Comparison of ENCODE assay signal across 13 cellular contexts in the genomic region with DNA sequence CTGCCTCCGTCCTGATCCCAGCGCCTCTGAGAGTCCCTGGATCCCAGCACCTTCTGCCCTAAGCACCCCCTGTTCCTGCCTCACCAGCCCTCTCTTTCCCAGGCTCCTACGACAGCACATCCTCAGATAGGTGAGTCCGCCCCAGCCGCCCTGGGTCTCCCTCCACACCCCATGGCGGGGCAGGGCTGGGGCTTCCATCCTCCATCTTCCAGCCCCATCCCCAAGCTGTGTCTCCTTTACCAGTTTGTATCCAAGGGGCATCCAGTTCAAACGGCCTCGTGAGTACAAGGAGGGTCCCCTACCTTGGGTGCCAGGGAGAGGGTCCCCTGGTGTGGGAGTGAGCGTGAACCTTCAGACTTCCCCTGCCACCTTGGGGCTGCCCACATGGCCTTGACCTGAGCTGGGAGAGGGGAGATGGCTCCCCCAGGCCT. TPM values are rescaled to one million over a fixed set of nuclear protein-coding genes. Genes with fewer than 3 reads are reported as not detected.
A peak's percentile ranks its signal among the peaks of the same experiment; 100 is the strongest.
DNase-seq lines count a peak whose midpoint lies in the region; ATAC-seq, FAIRE-seq and TF ChIP-seq lines count a peak whose summit lies in the region.
"Had no signal": no experiment of that assay in that cellular context is flagged by ENCODE, and none has a peak within 500 bp of the region (broad histone marks: within the 10 kb centered on the region; RNA-seq: fewer than 3 reads in every experiment).

No MANE protein-coding gene starts in this region.

- H3K4me2 ChIP-seq in HepG2 (ENCODE audit: low read depth, low read length): no peak overlapping the region

- no peaks in the 10 kb centered on the region for H3K27me3 Mint-ChIP-seq in activated T-helper 1 cell treated with anti-CD3 and anti-CD28 coated beads, Interleukin-12 subunit alpha, Interleukin-12 subunit beta, Interleukin-2, Interleukin-4 antibody, amounts not matched to agents 30 ng/mL and 10 ng/mL and 1 ng/mL, durations not matched to agents 14 hours and 24 hours and 36 hours (ENCODE audit: insufficient read depth)

- no peaks in the 10 kb centered on the region for H3K79me2 ChIP-seq in HepG2 (ENCODE audit: insufficient read depth, low read length)

- WGBS in HepG2 (ENCODE audit: low lambda C conversion rate): 98% methylated on average over 9 of the region's 9 CpGs
- WGBS in right lobe of liver (ENCODE audit: insufficient coverage, low coverage, low lambda C conversion rate, missing lambda C conversion rate): 95% methylated on average over 4 of the region's 9 CpGs

- FAIRE-seq in HepG2 (lab: Jason Lieb, UNC): no peak
- FAIRE-seq: islet of Langerhans had no signal

- no TSS peak for BruUV-seq in HepG2 (replicated peaks; lab: Mats Ljungman, UMichigan)

- POLR2A ChIA-PET in HepG2 (lab: Yijun Ruan, JAX): no interaction called here

- CTCF ChIA-PET in HepG2 (lab: Yijun Ruan, JAX; ENCODE audit: low intra/inter-chr PET ratio, low total read pairs): no interaction called here

- H3K27me3 ChIP-seq in HepG2 (ENCODE audit: control insufficient read depth in 1 of 2, insufficient read depth in 2 of 2, low read length in 2 of 2): no peaks in the 10 kb centered on the region
- no peaks in the 10 kb centered on the region for H3K27me3 ChIP-seq in right lobe of liver
- no peaks in the 10 kb centered on the region for H3K27me3 ChIP-seq in mucosa of rectum (ENCODE audit: control insufficient read depth in 2 of 2, insufficient read depth in 2 of 2, low read length in 2 of 2)
- H3K27me3 ChIP-seq: dorsolateral prefrontal cortex, sigmoid colon had no signal

- intact Hi-C loops in HepG2 (cut with micrococcal nuclease; ENCODE audit: unreplicated experiment): no loop called here
- intact Hi-C loops in right lobe of liver (cut with DNase I): no loop called here
- intact Hi-C loops in activated T-helper 1 cell treated with anti-CD3 and anti-CD28 coated beads, Interleukin-12 subunit alpha, Interleukin-12 subunit beta, Interleukin-2, Interleukin-4 antibody, amounts not matched to agents 30 ng/mL and 10 ng/mL and 1 ng/mL, durations not matched to agents 14 hours and 24 hours and 36 hours (cut with micrococcal nuclease): loop anchor here (1.0 to 2.0 kb wide), 3 partner anchors 11 to 61 kb away; partner anchors contain the start of genes RABEP2 and SPNS1

- H3K9me3 ChIP-seq in HepG2 (ENCODE audit: low read length) (no peaks in the 10 kb centered on the region), right lobe of liver (no peaks in the 10 kb centered on the region), mucosa of rectum (ENCODE audit: control insufficient read depth in 2 of 2, low read length in 2 of 2) (no peaks in the 10 kb centered on the region)

- peaks cover 52% of the 10 kb centered on the region for H3K4me1 Mint-ChIP-seq in activated T-helper 1 cell treated with anti-CD3 and anti-CD28 coated beads, Interleukin-12 subunit alpha, Interleukin-12 subunit beta, Interleukin-2, Interleukin-4 antibody, amounts not matched to agents 30 ng/mL and 10 ng/mL and 1 ng/mL, durations not matched to agents 14 hours and 24 hours and 36 hours (ENCODE audit: low read depth)

- no peaks in the 10 kb centered on the region; the same call in 1 of the 2 replicates for H4K20me1 ChIP-seq in HepG2 (ENCODE audit: insufficient read depth, low read length)

- H3K36me3 Mint-ChIP-seq in activated T-helper 1 cell treated with anti-CD3 and anti-CD28 coated beads, Interleukin-12 subunit alpha, Interleukin-12 subunit beta, Interleukin-2, Interleukin-4 antibody, amounts not matched to agents 30 ng/mL and 10 ng/mL and 1 ng/mL, durations not matched to agents 14 hours and 24 hours and 36 hours (ENCODE audit: low read depth): peaks cover 68% of the 10 kb centered on the region

- in situ Hi-C loops in HepG2 (cut with HindIII; ENCODE audit: extremely low pct_ligation_motif_present, low pct_unique_long_range_greater_than_20kb): no loop called here

- peaks cover 15 to 45% of the 10 kb centered on the region in 2 experiments for H3K36me3 ChIP-seq in HepG2 (replicated peaks in 1 of 2; ENCODE audit: control insufficient read depth in 1 of 2, insufficient read depth in 2 of 2, low read length in 2 of 2)
- peaks cover 0 to 28% (median 5%) of the 10 kb centered on the region in 4 donors for H3K36me3 ChIP-seq in right lobe of liver
- H3K36me3 ChIP-seq in mucosa of rectum (ENCODE audit: control insufficient read depth in 2 of 2, insufficient read depth in 2 of 2, low read length in 2 of 2): peaks cover 15 to 47% of the 10 kb centered on the region in 2 donors

- TF ChIP-seq CTCF in HepG2 (CRISPR knock-in tag; IDR thresholded peaks at IDR 0.05) (no peak), right lobe of liver (IDR thresholded peaks at IDR 0.05) (no peak)

- no peaks in the 10 kb centered on the region for H3K4me1 ChIP-seq in HepG2 (ENCODE audit: insufficient read depth, low read length)
- H3K4me1 ChIP-seq in right lobe of liver: no peaks in the 10 kb centered on the region
- H3K4me1 ChIP-seq in mucosa of rectum (ENCODE audit: control insufficient read depth in 2 of 2, insufficient read depth in 2 of 2, low read length in 2 of 2): no peaks in the 10 kb centered on the region
- H3K4me1 ChIP-seq: sigmoid colon had no signal

- H3K4me3 Mint-ChIP-seq in activated T-helper 1 cell treated with anti-CD3 and anti-CD28 coated beads, Interleukin-12 subunit alpha, Interleukin-12 subunit beta, Interleukin-2, Interleukin-4 antibody, amounts not matched to agents 30 ng/mL and 10 ng/mL and 1 ng/mL, durations not matched to agents 14 hours and 24 hours and 36 hours: peak overlapping the region; percentile 90

- H2AFZ ChIP-seq in HepG2 (ENCODE audit: low read length): no peak overlapping the region

- peaks cover 3% of the 10 kb centered on the region for H3K9me3 Mint-ChIP-seq in activated T-helper 1 cell treated with anti-CD3 and anti-CD28 coated beads, Interleukin-12 subunit alpha, Interleukin-12 subunit beta, Interleukin-2, Interleukin-4 antibody, amounts not matched to agents 30 ng/mL and 10 ng/mL and 1 ng/mL, durations not matched to agents 14 hours and 24 hours and 36 hours

- TF ChIP-seq RAD21 in HepG2 (CRISPR knock-in tag; IDR thresholded peaks at IDR 0.05): no peak

- ATAC-seq in HepG2: no peak
- no peak for ATAC-seq in right lobe of liver

- H3K4me3 ChIP-seq in HepG2 (replicated peaks in 1 of 3; ENCODE audit: insufficient read depth in 1 of 3, low read depth in 2 of 3, low read length in 3 of 3) (no peak overlapping the region), right lobe of liver (peak overlapping the region in 1 of 3 donors; percentile 10), mucosa of rectum (ENCODE audit: low read length in 2 of 2) (peak overlapping the region; percentile 36 to 65)
- H3K4me3 ChIP-seq: dorsolateral prefrontal cortex had no signal

- H3K27ac ChIP-seq in HepG2 (ENCODE audit: extremely low read length, insufficient read depth, low read length): no peak overlapping the region
- no peak overlapping the region for H3K27ac ChIP-seq in right lobe of liver
- H3K27ac ChIP-seq in mucosa of rectum (ENCODE audit: low read depth in 2 of 2, low read length in 2 of 2): peak overlapping the region in 1 of 2 donors; percentile 38
- H3K27ac ChIP-seq in caudate nucleus (ENCODE audit: low read depth, low read length): no peak overlapping the region
- H3K27ac ChIP-seq: dorsolateral prefrontal cortex, sigmoid colon had no signal

- TF ChIP-seq EP300 in HepG2 (IDR thresholded peaks at IDR 0.05; ENCODE audit: low read depth in 2 of 2, low read length in 2 of 2) (no peak), HepG2 (CRISPR knock-in tag; IDR thresholded peaks at IDR 0.05; ENCODE audit: borderline replicate concordance) (no peak)

- TF ChIP-seq POLR2A in HepG2 (IDR thresholded peaks at IDR 0.05; ENCODE audit: insufficient read depth in 1 of 2, low read depth in 2 of 2, low read length in 2 of 2) (no peak), right lobe of liver (IDR thresholded peaks at IDR 0.05) (no peak)

- H3K9ac ChIP-seq in HepG2 (ENCODE audit: insufficient read depth, low read depth, low read length) (no peak overlapping the region), mucosa of rectum (ENCODE audit: low read depth in 1 of 2, low read length in 2 of 2) (no peak overlapping the region)

- no peak for DNase-seq in HepG2 (ENCODE audit: low spot score)
- DNase-seq in right lobe of liver: no peak
- no peak for DNase-seq in activated T-helper 1 cell treated with anti-CD3 and anti-CD28 coated beads, Interleukin-12 subunit alpha, Interleukin-12 subunit beta, Interleukin-2, Interleukin-4 antibody, amounts not matched to agents 30 ng/mL and 10 ng/mL and 1 ng/mL, durations not matched to agents 14 hours and 24 hours and 36 hours (ENCODE audit: low spot score)
- no peak for DNase-seq in NCI-H146 treated with DMSO at 0.1 percent for 48 hours (lab: John Stamatoyannopoulos, UW; ENCODE audit: unreplicated experiment)
- DNase-seq in caudate nucleus (lab: John Stamatoyannopoulos, UW): no peak
- DNase-seq in kidney glomerular epithelial cell (lab: John Stamatoyannopoulos, UW): no peak
- DNase-seq in anterior cingulate cortex (lab: John Stamatoyannopoulos, UW): no peak
- DNase-seq: dorsolateral prefrontal cortex, foreskin fibroblast, NCI-H1694, sigmoid colon had no signal

- H3K27ac Mint-ChIP-seq in activated T-helper 1 cell treated with anti-CD3 and anti-CD28 coated beads, Interleukin-12 subunit alpha, Interleukin-12 subunit beta, Interleukin-2, Interleukin-4 antibody, amounts not matched to agents 30 ng/mL and 10 ng/mL and 1 ng/mL, durations not matched to agents 14 hours and 24 hours and 36 hours: peak overlapping the region; percentile 98

RNA-seq across cellular contexts. Expression of gene LAT, which starts 0.8 kb away (rescaled TPM):
- 0.28 and 2.0 TPM in 2 replicates for total RNA-seq in HepG2 (2016; rRNA removed; fragmentation: Illumina TruSeq; extraction: Trizol)
- 0.71 and 1.1 TPM in 2 replicates for total RNA-seq in HepG2 (2016; cell fraction: cytosol; rRNA removed; fragmentation: Illumina TruSeq; extraction: Trizol; ENCODE audit: low read depth)
- total RNA-seq in HepG2 (2016; cell fraction: insoluble cytoplasmic fraction; rRNA removed; fragmentation: Illumina TruSeq; extraction: Trizol): 0.19 and 2.0 TPM in 2 replicates
- 1.5 and 1.8 TPM in 2 replicates for total RNA-seq in HepG2 (2016; cell fraction: membrane; rRNA removed; fragmentation: Illumina TruSeq; extraction: Trizol)
- 2.0 and 3.6 TPM in 2 replicates for total RNA-seq in HepG2 (2016; cell fraction: nucleus; rRNA removed; fragmentation: Illumina TruSeq; extraction: Trizol)
- 3.0 and 4.3 TPM in 2 replicates for polyA plus RNA-seq in HepG2 (2011; rRNA removed)
- 1.2 and 1.3 TPM in 2 replicates for polyA plus RNA-seq in HepG2 (2011; cell fraction: cytosol; rRNA removed)
- polyA plus RNA-seq in HepG2 (2011; cell fraction: nucleus; rRNA removed): 42.2 and 55.6 TPM in 2 replicates
- 2.4 and 3.0 TPM in 2 replicates for polyA plus RNA-seq in HepG2 (2012)
- polyA plus RNA-seq in HepG2 (2016; cell fraction: cytosol; fragmentation: Illumina TruSeq; extraction: Trizol; ENCODE audit: low read depth): 1.5 and 2.0 TPM in 2 replicates
- polyA plus RNA-seq in HepG2 (2016; cell fraction: insoluble cytoplasmic fraction; fragmentation: Illumina TruSeq; extraction: Trizol; ENCODE audit: low read depth): 0.61 and 1.5 TPM in 2 replicates
- polyA plus RNA-seq in HepG2 (2016; cell fraction: membrane; fragmentation: Illumina TruSeq; extraction: Trizol; ENCODE audit: low read depth): 0.76 and 1.3 TPM in 2 replicates
- polyA plus RNA-seq in HepG2 (2016; cell fraction: nucleus; fragmentation: Illumina TruSeq; extraction: Trizol; ENCODE audit: insufficient read depth, low read depth): 21.1 and 21.3 TPM in 2 replicates
- polyA minus RNA-seq in HepG2 (2011; rRNA and poly(A)+ RNA removed; ENCODE audit: low replicate concordance): 0.65 and 2.3 TPM in 2 replicates
- not detected in 2 replicates for polyA minus RNA-seq in HepG2 (2011; cell fraction: cytosol; rRNA and poly(A)+ RNA removed)
- 3.9 and 4.8 TPM in 2 replicates for polyA minus RNA-seq in HepG2 (2011; cell fraction: nucleus; rRNA and poly(A)+ RNA removed)
- total RNA-seq in right lobe of liver: 1 to 10 TPM; 1.8 to 5.2 (median 3.1) TPM
- 230 and 234 TPM in 2 replicates for total RNA-seq in activated T-helper 1 cell treated with anti-CD3 and anti-CD28 coated beads, Interleukin-12 subunit alpha, Interleukin-12 subunit beta, Interleukin-2, Interleukin-4 antibody, amounts not matched to agents 30 ng/mL and 10 ng/mL and 1 ng/mL, durations not matched to agents 14 hours and 24 hours and 36 hours

RNA-seq across cellular contexts. Expression of gene SPNS1, which starts 11.0 kb away (rescaled TPM):
- 18.3 and 38.8 TPM in 2 replicates for total RNA-seq in HepG2 (2016; rRNA removed; fragmentation: Illumina TruSeq; extraction: Trizol)
- 13.0 and 15.9 TPM in 2 replicates for total RNA-seq in HepG2 (2016; cell fraction: cytosol; rRNA removed; fragmentation: Illumina TruSeq; extraction: Trizol; ENCODE audit: low read depth)
- total RNA-seq in HepG2 (2016; cell fraction: insoluble cytoplasmic fraction; rRNA removed; fragmentation: Illumina TruSeq; extraction: Trizol): 17.8 and 38.0 TPM in 2 replicates
- 23.6 and 31.2 TPM in 2 replicates for total RNA-seq in HepG2 (2016; cell fraction: membrane; rRNA removed; fragmentation: Illumina TruSeq; extraction: Trizol)
- total RNA-seq in HepG2 (2016; cell fraction: nucleus; rRNA removed; fragmentation: Illumina TruSeq; extraction: Trizol): 30.5 and 35.2 TPM in 2 replicates
- 24.3 and 25.6 TPM in 2 replicates for polyA plus RNA-seq in HepG2 (2011; rRNA removed)
- polyA plus RNA-seq in HepG2 (2011; cell fraction: cytosol; rRNA removed): 25.3 and 36.6 TPM in 2 replicates
- polyA plus RNA-seq in HepG2 (2011; cell fraction: nucleus; rRNA removed): 80.6 and 105 TPM in 2 replicates
- polyA plus RNA-seq in HepG2 (2012): 25.8 and 30.2 TPM in 2 replicates
- 16.4 and 19.8 TPM in 2 replicates for polyA plus RNA-seq in HepG2 (2016; cell fraction: cytosol; fragmentation: Illumina TruSeq; extraction: Trizol; ENCODE audit: low read depth)
- 25.1 and 26.7 TPM in 2 replicates for polyA plus RNA-seq in HepG2 (2016; cell fraction: insoluble cytoplasmic fraction; fragmentation: Illumina TruSeq; extraction: Trizol; ENCODE audit: low read depth)
- polyA plus RNA-seq in HepG2 (2016; cell fraction: membrane; fragmentation: Illumina TruSeq; extraction: Trizol; ENCODE audit: low read depth): 23.9 and 29.7 TPM in 2 replicates
- polyA plus RNA-seq in HepG2 (2016; cell fraction: nucleus; fragmentation: Illumina TruSeq; extraction: Trizol; ENCODE audit: insufficient read depth, low read depth): 75.3 and 81.1 TPM in 2 replicates
- 60.3 and 75.2 TPM in 2 replicates for polyA minus RNA-seq in HepG2 (2011; rRNA and poly(A)+ RNA removed; ENCODE audit: low replicate concordance)
- polyA minus RNA-seq in HepG2 (2011; cell fraction: cytosol; rRNA and poly(A)+ RNA removed): 27.4 and 28.1 TPM in 2 replicates
- 11.1 and 11.8 TPM in 2 replicates for polyA minus RNA-seq in HepG2 (2011; cell fraction: nucleus; rRNA and poly(A)+ RNA removed)
- 10 to 100 TPM; 13.7 to 21.2 (median 17.7) TPM for total RNA-seq in right lobe of liver
- total RNA-seq in activated T-helper 1 cell treated with anti-CD3 and anti-CD28 coated beads, Interleukin-12 subunit alpha, Interleukin-12 subunit beta, Interleukin-2, Interleukin-4 antibody, amounts not matched to agents 30 ng/mL and 10 ng/mL and 1 ng/mL, durations not matched to agents 14 hours and 24 hours and 36 hours: 21.2 and 26.9 TPM in 2 replicates

RNA-seq across cellular contexts. Expression of gene NFATC2IP, which starts 34.9 kb away (rescaled TPM):
- total RNA-seq in HepG2 (2016; rRNA removed; fragmentation: Illumina TruSeq; extraction: Trizol) (18.2 and 32.1 TPM in 2 replicates), right lobe of liver (10 to 100 TPM; 10.3 to 16.5 (median 13.1) TPM)
- total RNA-seq in HepG2 (2016; cell fraction: cytosol; rRNA removed; fragmentation: Illumina TruSeq; extraction: Trizol; ENCODE audit: low read depth): 8.8 and 9.0 TPM in 2 replicates
- total RNA-seq in HepG2 (2016; cell fraction: insoluble cytoplasmic fraction; rRNA removed; fragmentation: Illumina TruSeq; extraction: Trizol): 16.5 and 31.5 TPM in 2 replicates
- total RNA-seq in HepG2 (2016; cell fraction: membrane; rRNA removed; fragmentation: Illumina TruSeq; extraction: Trizol): 13.0 and 14.4 TPM in 2 replicates
- total RNA-seq in HepG2 (2016; cell fraction: nucleus; rRNA removed; fragmentation: Illumina TruSeq; extraction: Trizol): 39.2 and 44.2 TPM in 2 replicates
- 46.6 and 48.5 TPM in 2 replicates for polyA plus RNA-seq in HepG2 (2011; rRNA removed)
- polyA plus RNA-seq in HepG2 (2011; cell fraction: cytosol; rRNA removed): 17.8 and 17.9 TPM in 2 replicates
- 95.6 and 102 TPM in 2 replicates for polyA plus RNA-seq in HepG2 (2011; cell fraction: nucleus; rRNA removed)
- 21.4 and 26.1 TPM in 2 replicates for polyA plus RNA-seq in HepG2 (2012)
- polyA plus RNA-seq in HepG2 (2016; cell fraction: cytosol; fragmentation: Illumina TruSeq; extraction: Trizol; ENCODE audit: low read depth): 2.0 and 2.2 TPM in 2 replicates
- 17.1 and 18.6 TPM in 2 replicates for polyA plus RNA-seq in HepG2 (2016; cell fraction: insoluble cytoplasmic fraction; fragmentation: Illumina TruSeq; extraction: Trizol; ENCODE audit: low read depth)
- 5.0 and 5.5 TPM in 2 replicates for polyA plus RNA-seq in HepG2 (2016; cell fraction: membrane; fragmentation: Illumina TruSeq; extraction: Trizol; ENCODE audit: low read depth)
- polyA plus RNA-seq in HepG2 (2016; cell fraction: nucleus; fragmentation: Illumina TruSeq; extraction: Trizol; ENCODE audit: insufficient read depth, low read depth): 172 and 177 TPM in 2 replicates
- 44.3 and 90.2 TPM in 2 replicates for polyA minus RNA-seq in HepG2 (2011; rRNA and poly(A)+ RNA removed; ENCODE audit: low replicate concordance)
- polyA minus RNA-seq in HepG2 (2011; cell fraction: cytosol; rRNA and poly(A)+ RNA removed): 8.3 and 8.6 TPM in 2 replicates
- 49.6 and 61.2 TPM in 2 replicates for polyA minus RNA-seq in HepG2 (2011; cell fraction: nucleus; rRNA and poly(A)+ RNA removed)
- 110 and 111 TPM in 2 replicates for total RNA-seq in activated T-helper 1 cell treated with anti-CD3 and anti-CD28 coated beads, Interleukin-12 subunit alpha, Interleukin-12 subunit beta, Interleukin-2, Interleukin-4 antibody, amounts not matched to agents 30 ng/mL and 10 ng/mL and 1 ng/mL, durations not matched to agents 14 hours and 24 hours and 36 hours

RNA-seq across cellular contexts. Expression of gene CD19, which starts 53.9 kb away (rescaled TPM):
- total RNA-seq in HepG2 (2016; rRNA removed; fragmentation: Illumina TruSeq; extraction: Trizol) (0.48 and 0.55 TPM in 2 replicates), right lobe of liver (under 1 TPM in 1 of 6 experiments, not detected in 5; 0.10 TPM)
- total RNA-seq in HepG2 (2016; cell fraction: cytosol; rRNA removed; fragmentation: Illumina TruSeq; extraction: Trizol; ENCODE audit: low read depth): 0.26 TPM in 1 of 2 replicates, not detected in the other
- total RNA-seq in HepG2 (2016; cell fraction: insoluble cytoplasmic fraction; rRNA removed; fragmentation: Illumina TruSeq; extraction: Trizol): 0.34 and 0.37 TPM in 2 replicates
- total RNA-seq in HepG2 (2016; cell fraction: membrane; rRNA removed; fragmentation: Illumina TruSeq; extraction: Trizol): 0.24 TPM in 1 of 2 replicates, not detected in the other
- not detected in 2 replicates for total RNA-seq in HepG2 (2016; cell fraction: nucleus; rRNA removed; fragmentation: Illumina TruSeq; extraction: Trizol)
- polyA plus RNA-seq in HepG2 (2011; rRNA removed): 1.1 and 1.2 TPM in 2 replicates
- 0.92 and 2.2 TPM in 2 replicates for polyA plus RNA-seq in HepG2 (2011; cell fraction: cytosol; rRNA removed)
- 2.1 and 2.5 TPM in 2 replicates for polyA plus RNA-seq in HepG2 (2011; cell fraction: nucleus; rRNA removed)
- polyA plus RNA-seq in HepG2 (2012): 1.6 and 2.5 TPM in 2 replicates
- polyA plus RNA-seq in HepG2 (2016; cell fraction: cytosol; fragmentation: Illumina TruSeq; extraction: Trizol; ENCODE audit: low read depth): 0.05 and 0.07 TPM in 2 replicates
- 0.64 and 0.67 TPM in 2 replicates for polyA plus RNA-seq in HepG2 (2016; cell fraction: insoluble cytoplasmic fraction; fragmentation: Illumina TruSeq; extraction: Trizol; ENCODE audit: low read depth)
- 0.10 TPM in 1 of 2 replicates, not detected in the other for polyA plus RNA-seq in HepG2 (2016; cell fraction: membrane; fragmentation: Illumina TruSeq; extraction: Trizol; ENCODE audit: low read depth)
- polyA plus RNA-seq in HepG2 (2016; cell fraction: nucleus; fragmentation: Illumina TruSeq; extraction: Trizol; ENCODE audit: insufficient read depth, low read depth): 0.32 and 0.45 TPM in 2 replicates
- polyA minus RNA-seq in HepG2 (2011; rRNA and poly(A)+ RNA removed; ENCODE audit: low replicate concordance): 0.07 and 1.0 TPM in 2 replicates
- not detected in 2 replicates for polyA minus RNA-seq in HepG2 (2011; cell fraction: cytosol; rRNA and poly(A)+ RNA removed)
- 0.39 and 0.75 TPM in 2 replicates for polyA minus RNA-seq in HepG2 (2011; cell fraction: nucleus; rRNA and poly(A)+ RNA removed)
- total RNA-seq in activated T-helper 1 cell treated with anti-CD3 and anti-CD28 coated beads, Interleukin-12 subunit alpha, Interleukin-12 subunit beta, Interleukin-2, Interleukin-4 antibody, amounts not matched to agents 30 ng/mL and 10 ng/mL and 1 ng/mL, durations not matched to agents 14 hours and 24 hours and 36 hours: not detected in 2 replicates
- total RNA-seq: sigmoid colon had no signal

Comparison
In these comparisons a context has a peak if more than half of its experiments do, and no peak if none do; other contexts are left out.
1. H3K4me3 ChIP-seq: peak in mucosa of rectum (2 of 2); none in HepG2 (0 of 3).
2. RNA of gene LAT, which starts 0.8 kb away (total RNA-seq): 230 to 234 TPM in activated T-helper 1 cell treated with anti-CD3 and anti-CD28 coated beads, Interleukin-12 subunit alpha, Interleukin-12 subunit beta, Interleukin-2, Interleukin-4 antibody, amounts not matched to agents 30 ng/mL and 10 ng/mL and 1 ng/mL, durations not matched to agents 14 hours and 24 hours and 36 hours; 1.8 to 5.2 TPM in right lobe of liver and 0.19 to 3.6 TPM in HepG2; every median in the first group is over 10 times any median in the second.